In the genomic region with DNA sequence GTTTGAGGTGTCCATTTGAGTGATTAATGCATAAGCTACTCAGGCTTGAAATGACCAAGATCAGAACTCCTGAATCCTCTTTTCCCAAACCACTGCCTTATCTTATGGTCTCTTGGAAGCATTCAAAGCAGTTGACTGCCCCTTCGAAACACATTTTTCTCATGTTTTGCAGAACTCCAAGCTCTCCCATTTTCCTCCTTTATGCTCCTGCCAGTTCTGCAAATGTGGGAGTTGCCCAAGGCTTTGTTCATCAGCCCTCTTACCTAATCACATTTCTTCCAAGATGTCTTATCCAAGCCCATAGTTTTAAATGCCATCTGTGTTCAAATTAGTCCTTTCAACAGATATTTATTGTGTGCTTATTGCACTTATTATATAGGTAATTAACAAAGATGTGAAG, we compare ENCODE assay signal across 1 cellular context.
TF ChIP-seq lines count a peak whose summit lies in the region.

No MANE protein-coding gene starts in this region.

TF ChIP-seq in GM23338, 12 proteins besides CTCF, POLR2A, EP300 and RAD21:
- no peak for TF ChIP-seq EZH2phosphoT487 (IDR thresholded peaks at IDR 0.05; ENCODE audit: unreplicated experiment)
- no peak for TF ChIP-seq CREB1 (CRISPR knock-in tag; IDR thresholded peaks at IDR 0.05; ENCODE audit: low read depth)
- TF ChIP-seq, protein P1, sequence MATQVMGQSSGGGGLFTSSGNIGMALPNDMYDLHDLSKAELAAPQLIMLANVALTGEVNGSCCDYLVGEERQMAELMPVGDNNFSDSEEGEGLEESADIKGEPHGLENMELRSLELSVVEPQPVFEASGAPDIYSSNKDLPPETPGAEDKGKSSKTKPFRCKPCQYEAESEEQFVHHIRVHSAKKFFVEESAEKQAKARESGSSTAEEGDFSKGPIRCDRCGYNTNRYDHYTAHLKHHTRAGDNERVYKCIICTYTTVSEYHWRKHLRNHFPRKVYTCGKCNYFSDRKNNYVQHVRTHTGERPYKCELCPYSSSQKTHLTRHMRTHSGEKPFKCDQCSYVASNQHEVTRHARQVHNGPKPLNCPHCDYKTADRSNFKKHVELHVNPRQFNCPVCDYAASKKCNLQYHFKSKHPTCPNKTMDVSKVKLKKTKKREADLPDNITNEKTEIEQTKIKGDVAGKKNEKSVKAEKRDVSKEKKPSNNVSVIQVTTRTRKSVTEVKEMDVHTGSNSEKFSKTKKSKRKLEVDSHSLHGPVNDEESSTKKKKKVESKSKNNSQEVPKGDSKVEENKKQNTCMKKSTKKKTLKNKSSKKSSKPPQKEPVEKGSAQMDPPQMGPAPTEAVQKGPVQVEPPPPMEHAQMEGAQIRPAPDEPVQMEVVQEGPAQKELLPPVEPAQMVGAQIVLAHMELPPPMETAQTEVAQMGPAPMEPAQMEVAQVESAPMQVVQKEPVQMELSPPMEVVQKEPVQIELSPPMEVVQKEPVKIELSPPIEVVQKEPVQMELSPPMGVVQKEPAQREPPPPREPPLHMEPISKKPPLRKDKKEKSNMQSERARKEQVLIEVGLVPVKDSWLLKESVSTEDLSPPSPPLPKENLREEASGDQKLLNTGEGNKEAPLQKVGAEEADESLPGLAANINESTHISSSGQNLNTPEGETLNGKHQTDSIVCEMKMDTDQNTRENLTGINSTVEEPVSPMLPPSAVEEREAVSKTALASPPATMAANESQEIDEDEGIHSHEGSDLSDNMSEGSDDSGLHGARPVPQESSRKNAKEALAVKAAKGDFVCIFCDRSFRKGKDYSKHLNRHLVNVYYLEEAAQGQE (IDR thresholded peaks at IDR 0.05; ENCODE audit: unreplicated experiment) = no peak
- no peak for TF ChIP-seq POLR2AphosphoS5 (IDR thresholded peaks at IDR 0.05; ENCODE audit: low read depth)
- TF ChIP-seq ZNF331 (CRISPR knock-in tag; IDR thresholded peaks at IDR 0.05; ENCODE audit: low read depth) = no peak
- no peak for TF ChIP-seq STAT1 (IDR thresholded peaks at IDR 0.05; ENCODE audit: unreplicated experiment)
- TF ChIP-seq NANOG (IDR thresholded peaks at IDR 0.05; ENCODE audit: borderline replicate concordance) = no peak
- no peak for TF ChIP-seq EZH2 (IDR thresholded peaks at IDR 0.05; ENCODE audit: low read depth, unreplicated experiment)
- TF ChIP-seq ZNF114 (CRISPR knock-in tag; IDR thresholded peaks at IDR 0.05) = no peak
- TF ChIP-seq, protein P2, sequence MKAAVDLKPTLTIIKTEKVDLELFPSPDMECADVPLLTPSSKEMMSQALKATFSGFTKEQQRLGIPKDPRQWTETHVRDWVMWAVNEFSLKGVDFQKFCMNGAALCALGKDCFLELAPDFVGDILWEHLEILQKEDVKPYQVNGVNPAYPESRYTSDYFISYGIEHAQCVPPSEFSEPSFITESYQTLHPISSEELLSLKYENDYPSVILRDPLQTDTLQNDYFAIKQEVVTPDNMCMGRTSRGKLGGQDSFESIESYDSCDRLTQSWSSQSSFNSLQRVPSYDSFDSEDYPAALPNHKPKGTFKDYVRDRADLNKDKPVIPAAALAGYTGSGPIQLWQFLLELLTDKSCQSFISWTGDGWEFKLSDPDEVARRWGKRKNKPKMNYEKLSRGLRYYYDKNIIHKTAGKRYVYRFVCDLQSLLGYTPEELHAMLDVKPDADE (IDR thresholded peaks at IDR 0.05) = no peak
- no peak for TF ChIP-seq JUNB (IDR thresholded peaks at IDR 0.05; ENCODE audit: unreplicated experiment)
- TF ChIP-seq, protein P3, sequence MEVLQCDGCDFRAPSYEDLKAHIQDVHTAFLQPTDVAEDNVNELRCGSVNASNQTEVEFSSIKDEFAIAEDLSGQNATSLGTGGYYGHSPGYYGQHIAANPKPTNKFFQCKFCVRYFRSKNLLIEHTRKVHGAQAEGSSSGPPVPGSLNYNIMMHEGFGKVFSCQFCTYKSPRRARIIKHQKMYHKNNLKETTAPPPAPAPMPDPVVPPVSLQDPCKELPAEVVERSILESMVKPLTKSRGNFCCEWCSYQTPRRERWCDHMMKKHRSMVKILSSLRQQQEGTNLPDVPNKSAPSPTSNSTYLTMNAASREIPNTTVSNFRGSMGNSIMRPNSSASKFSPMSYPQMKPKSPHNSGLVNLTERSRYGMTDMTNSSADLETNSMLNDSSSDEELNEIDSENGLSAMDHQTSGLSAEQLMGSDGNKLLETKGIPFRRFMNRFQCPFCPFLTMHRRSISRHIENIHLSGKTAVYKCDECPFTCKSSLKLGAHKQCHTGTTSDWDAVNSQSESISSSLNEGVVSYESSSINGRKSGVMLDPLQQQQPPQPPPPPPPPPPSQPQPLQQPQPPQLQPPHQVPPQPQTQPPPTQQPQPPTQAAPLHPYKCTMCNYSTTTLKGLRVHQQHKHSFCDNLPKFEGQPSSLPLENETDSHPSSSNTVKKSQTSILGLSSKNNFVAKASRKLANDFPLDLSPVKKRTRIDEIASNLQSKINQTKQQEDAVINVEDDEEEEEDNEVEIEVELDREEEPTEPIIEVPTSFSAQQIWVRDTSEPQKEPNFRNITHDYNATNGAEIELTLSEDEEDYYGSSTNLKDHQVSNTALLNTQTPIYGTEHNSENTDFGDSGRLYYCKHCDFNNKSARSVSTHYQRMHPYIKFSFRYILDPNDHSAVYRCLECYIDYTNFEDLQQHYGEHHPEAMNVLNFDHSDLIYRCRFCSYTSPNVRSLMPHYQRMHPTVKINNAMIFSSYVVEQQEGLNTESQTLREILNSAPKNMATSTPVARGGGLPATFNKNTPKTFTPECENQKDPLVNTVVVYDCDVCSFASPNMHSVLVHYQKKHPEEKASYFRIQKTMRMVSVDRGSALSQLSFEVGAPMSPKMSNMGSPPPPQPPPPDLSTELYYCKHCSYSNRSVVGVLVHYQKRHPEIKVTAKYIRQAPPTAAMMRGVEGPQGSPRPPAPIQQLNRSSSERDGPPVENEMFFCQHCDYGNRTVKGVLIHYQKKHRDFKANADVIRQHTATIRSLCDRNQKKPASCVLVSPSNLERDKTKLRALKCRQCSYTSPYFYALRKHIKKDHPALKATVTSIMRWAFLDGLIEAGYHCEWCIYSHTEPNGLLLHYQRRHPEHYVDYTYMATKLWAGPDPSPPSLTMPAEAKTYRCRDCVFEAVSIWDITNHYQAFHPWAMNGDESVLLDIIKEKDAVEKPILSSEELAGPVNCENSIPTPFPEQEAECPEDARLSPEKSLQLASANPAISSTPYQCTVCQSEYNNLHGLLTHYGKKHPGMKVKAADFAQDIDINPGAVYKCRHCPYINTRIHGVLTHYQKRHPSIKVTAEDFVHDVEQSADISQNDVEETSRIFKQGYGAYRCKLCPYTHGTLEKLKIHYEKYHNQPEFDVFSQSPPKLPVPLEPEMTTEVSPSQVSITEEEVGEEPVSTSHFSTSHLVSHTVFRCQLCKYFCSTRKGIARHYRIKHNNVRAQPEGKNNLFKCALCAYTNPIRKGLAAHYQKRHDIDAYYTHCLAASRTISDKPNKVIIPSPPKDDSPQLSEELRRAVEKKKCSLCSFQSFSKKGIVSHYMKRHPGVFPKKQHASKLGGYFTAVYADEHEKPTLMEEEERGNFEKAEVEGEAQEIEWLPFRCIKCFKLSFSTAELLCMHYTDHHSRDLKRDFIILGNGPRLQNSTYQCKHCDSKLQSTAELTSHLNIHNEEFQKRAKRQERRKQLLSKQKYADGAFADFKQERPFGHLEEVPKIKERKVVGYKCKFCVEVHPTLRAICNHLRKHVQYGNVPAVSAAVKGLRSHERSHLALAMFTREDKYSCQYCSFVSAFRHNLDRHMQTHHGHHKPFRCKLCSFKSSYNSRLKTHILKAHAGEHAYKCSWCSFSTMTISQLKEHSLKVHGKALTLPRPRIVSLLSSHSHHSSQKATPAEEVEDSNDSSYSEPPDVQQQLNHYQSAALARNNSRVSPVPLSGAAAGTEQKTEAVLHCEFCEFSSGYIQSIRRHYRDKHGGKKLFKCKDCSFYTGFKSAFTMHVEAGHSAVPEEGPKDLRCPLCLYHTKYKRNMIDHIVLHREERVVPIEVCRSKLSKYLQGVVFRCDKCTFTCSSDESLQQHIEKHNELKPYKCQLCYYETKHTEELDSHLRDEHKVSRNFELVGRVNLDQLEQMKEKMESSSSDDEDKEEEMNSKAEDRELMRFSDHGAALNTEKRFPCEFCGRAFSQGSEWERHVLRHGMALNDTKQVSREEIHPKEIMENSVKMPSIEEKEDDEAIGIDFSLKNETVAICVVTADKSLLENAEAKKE (CRISPR knock-in tag; IDR thresholded peaks at IDR 0.05) = no peak
